8 cellular contexts compared by ENCODE assay signal in the genomic region with DNA sequence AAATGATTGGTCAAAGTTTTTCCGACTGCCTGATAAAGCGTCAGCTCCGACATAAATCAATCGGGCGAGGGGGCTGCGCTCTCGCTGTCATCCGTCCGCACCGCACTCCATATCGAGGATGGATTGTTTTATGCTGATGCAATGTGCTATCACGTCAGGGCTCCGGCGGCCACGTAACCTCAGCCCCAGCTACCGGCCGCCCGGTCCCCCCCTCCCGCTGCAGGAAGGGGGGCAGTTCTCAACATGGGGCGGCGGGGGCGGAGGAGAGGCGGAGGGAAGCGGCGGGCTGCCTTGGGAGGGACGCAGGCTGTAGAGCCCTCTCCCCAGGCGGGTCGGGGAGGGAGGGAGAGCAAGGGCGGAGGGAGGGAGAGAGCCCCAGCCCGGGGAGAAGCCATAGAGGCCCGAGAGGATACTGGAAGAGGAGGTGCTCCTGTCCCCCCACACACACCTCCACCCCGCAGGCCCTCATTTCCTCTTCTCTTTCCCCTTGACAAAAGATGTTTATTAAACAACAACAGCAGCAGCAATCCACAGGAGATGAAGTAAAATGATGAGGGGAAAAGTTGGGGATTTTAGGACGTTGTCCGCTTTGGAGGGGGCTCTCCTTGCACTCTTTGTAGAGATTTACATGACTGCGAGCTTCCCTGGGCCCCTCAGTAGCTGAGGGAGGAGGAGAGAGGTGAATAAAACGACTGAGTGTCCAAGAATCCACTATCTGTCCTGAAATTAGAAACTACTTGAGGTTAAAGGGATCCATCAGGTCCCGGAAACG. TPM values are rescaled to one million over a fixed set of nuclear protein-coding genes. Genes with fewer than 3 reads are reported as not detected.
DNase-seq lines count a peak whose midpoint lies in the region; ATAC-seq and TF ChIP-seq lines count a peak whose summit lies in the region.

No MANE protein-coding gene starts in this region.

- H3K9me3 ChIP-seq in body of pancreas: no peaks in the 10 kb centered on the region

- H3K36me3 ChIP-seq in body of pancreas (replicated peaks in 1 of 2; ENCODE audit: insufficient read depth in 1 of 2, low read depth in 2 of 2): no peaks in the 10 kb centered on the region

- H3K4me3 ChIP-seq in body of pancreas: no peak overlapping the region

- intact Hi-C loops in body of pancreas (cut with DNase I): loop anchor here (10.0 kb wide), 1 partner anchor 472 kb away; no protein-coding TSS in a partner anchor

- no peak for TF ChIP-seq CTCF in 22Rv1 (IDR thresholded peaks at IDR 0.05)
- TF ChIP-seq CTCF in body of pancreas (IDR thresholded peaks at IDR 0.05): no peak

- 4 to 7% methylated on average over 20 to 37 of the region's 38 CpGs for WGBS in body of pancreas, 2 donors

- H3K27me3 ChIP-seq in body of pancreas: peaks cover 0 to 73% of the 10 kb centered on the region in 2 donors

- no peak for TF ChIP-seq POLR2A in body of pancreas (IDR thresholded peaks at IDR 0.05)

- H3K4me1 ChIP-seq in body of pancreas: peaks cover 19% of the 10 kb centered on the region

- no peak for ATAC-seq in body of pancreas
- ATAC-seq in GM21423 (IDR thresholded peaks at IDR 0.05; ENCODE audit: unreplicated experiment): no peak

- DNase-seq in HT-29 (ENCODE audit: low spot score) (peak; percentile 96), iPS-NIHi7 (ENCODE audit: extremely low spot score) (peak; percentile 68), body of pancreas (no peak)
- DNase-seq in activated CD4-positive, alpha-beta T cell treated with anti-CD3 and anti-CD28 coated beads, Interleukin-2, amount 50 U/mL, for 48 hours: peak; percentile 49 to 52
- peak; percentile 60 for DNase-seq in stimulated activated naive CD4-positive, alpha-beta T cell treated with Interleukin-2 at 50 U/mL for 16 hours (lab: John Stamatoyannopoulos, UW)
- no peak for DNase-seq in NK-92 treated with Interleukin-12 subunit alpha and Interleukin-12 subunit beta, amount 100 ng/mL, for 24 hours (lab: John Stamatoyannopoulos, UW)

- peak overlapping the region; percentile 69 for H3K27ac ChIP-seq in 22Rv1
- H3K27ac ChIP-seq in body of pancreas: no peak overlapping the region

RNA-seq across cellular contexts. Expression of gene HOXB9, which starts 0.5 kb away (rescaled TPM):
- 177 and 188 TPM in 2 replicates for total RNA-seq in HT-29 (2014; rRNA removed; shearing (Covaris generic))
- total RNA-seq in body of pancreas: not detected

RNA-seq across cellular contexts. Expression of gene HOXB8, which starts 11.6 kb away (rescaled TPM):
- 51.0 and 52.7 TPM in 2 replicates for total RNA-seq in HT-29 (2014; rRNA removed; shearing (Covaris generic))
- total RNA-seq in body of pancreas: not detected

RNA-seq across cellular contexts. Expression of gene HOXB7, which starts 15.8 kb away (rescaled TPM):
- 37.3 and 39.7 TPM in 2 replicates for total RNA-seq in HT-29 (2014; rRNA removed; shearing (Covaris generic))
- under 1 TPM in 1 of 2 donors, not detected in 1; 0.52 TPM for total RNA-seq in body of pancreas

RNA-seq across cellular contexts. Expression of gene HOXB6, which starts 21.9 kb away (rescaled TPM):
- total RNA-seq in HT-29 (2014; rRNA removed; shearing (Covaris generic)): 160 and 174 TPM in 2 replicates
- 1 to 10 TPM; 2.1 to 2.6 TPM for total RNA-seq in body of pancreas

RNA-seq across cellular contexts. Expression of gene HOXB5, which starts 33.1 kb away (rescaled TPM):
- total RNA-seq in HT-29 (2014; rRNA removed; shearing (Covaris generic)): 7.5 and 8.2 TPM in 2 replicates
- total RNA-seq in body of pancreas: under 1 TPM in 1 of 2 donors, not detected in 1; 0.99 TPM

Comparison
In these comparisons a context has a peak if more than half of its experiments do, and no peak if none do; other contexts are left out.
1. DNase-seq: peak in HT-29 (single experiment), activated CD4-positive, alpha-beta T cell treated with anti-CD3 and anti-CD28 coated beads, Interleukin-2, amount 50 U/mL, for 48 hours (2 of 2), iPS-NIHi7 (single experiment) and stimulated activated naive CD4-positive, alpha-beta T cell treated with Interleukin-2 at 50 U/mL for 16 hours (single experiment); none in NK-92 treated with Interleukin-12 subunit alpha and Interleukin-12 subunit beta, amount 100 ng/mL, for 24 hours (single experiment) and body of pancreas (0 of 4).
2. RNA of gene HOXB9, which starts 0.5 kb away (total RNA-seq): 177 to 188 TPM in HT-29; not detected in body of pancreas; every median in the first group is over 100 times any median in the second.
3. RNA of gene HOXB8, which starts 11.6 kb away (total RNA-seq): 51.0 to 52.7 TPM in HT-29; not detected in body of pancreas; every median in the first group is over 10 times any median in the second.
4. RNA of gene HOXB7, which starts 15.8 kb away (total RNA-seq): 37.3 to 39.7 TPM in HT-29; 0.52 TPM in body of pancreas; every median in the first group is over 10 times any median in the second.